In genomic region chr22:21096878-21097277, GRCh38 we compare ENCODE assay signal across 17 cellular contexts. TPM values are rescaled to one million over a fixed set of nuclear protein-coding genes. Genes with fewer than 3 reads are reported as not detected.
DNase-seq lines count a peak whose midpoint lies in the region; ATAC-seq, FAIRE-seq and TF ChIP-seq lines count a peak whose summit lies in the region.
"Not testable (repeated sequence)": the region's sequence is repeated elsewhere in the genome, so short reads cannot be mapped to it uniquely, and the experiment has no call there.
"Had no signal": no experiment of that assay in that cellular context is flagged by ENCODE, and none has a peak within 500 bp of the region (broad histone marks: within the 10 kb centered on the region; RNA-seq: fewer than 3 reads in every experiment).

No MANE protein-coding gene starts in this region.

- H3K36me3 ChIP-seq in HEK293 (ENCODE audit: control insufficient read depth in 2 of 2, insufficient read depth in 1 of 2, low read length in 2 of 2); K562 (ENCODE audit: control insufficient read depth, insufficient read depth, low read length): not testable (repeated sequence)

- POLR2A ChIA-PET in A549 (lab: Yijun Ruan, JAX); WTC11 (lab: Charles Lee); K562 (lab: Yijun Ruan, JAX): not testable (repeated sequence)
- POLR2A ChIA-PET in HEK293 (lab: Yijun Ruan, JAX) = interaction anchor here (0.5 to 0.7 kb wide), 3 partner anchors 11 to 238 kb away, joined by 3 to 4 read pairs (median 4); partner anchors contain the start of gene LZTR1

- WGBS in A549 (ENCODE audit: missing lambda C conversion rate) = 70% methylated on average over 9 of the region's 9 CpGs
- WGBS in K562 (ENCODE audit: insufficient coverage, low coverage, missing lambda C conversion rate) = 11% methylated on average over 9 of the region's 9 CpGs

- not testable (repeated sequence) for H3K4me2 ChIP-seq in A549; K562 (ENCODE audit: insufficient read depth, low read length)

- not testable (repeated sequence) for ATAC-seq in A549, WTC11, K562

- not testable (repeated sequence) for H2AFZ ChIP-seq in K562 (ENCODE audit: low read depth, low read length)

- intact Hi-C loops in K562 (cut with micrococcal nuclease) = not testable (repeated sequence)

- not testable (repeated sequence) for TF ChIP-seq EP300 in A549 (IDR thresholded peaks at IDR 0.05); K562 (IDR thresholded peaks at IDR 0.05; ENCODE audit: low read length)

- H3K9me1 ChIP-seq in K562 (ENCODE audit: control insufficient read depth, insufficient read depth, low read length) = not testable (repeated sequence)

- H3K4me3 Mint-ChIP-seq in WTC11 = not testable (repeated sequence)

- H3K36me3 Mint-ChIP-seq in WTC11 = not testable (repeated sequence)

- not testable (repeated sequence) for TF ChIP-seq RAD21 in A549 (conservative IDR thresholded peaks at IDR 0.05 in 1 of 2, IDR thresholded peaks at IDR 0.05 in 1 of 2); K562 (CRISPR knock-in tag; conservative IDR thresholded peaks at IDR 0.05 in 1 of 2, IDR thresholded peaks at IDR 0.05 in 1 of 2)

- DNase-seq in A549 (ENCODE audit: low read depth in 1 of 2, low spot score in 1 of 2); WTC11 (ENCODE audit: low spot score); K562 (ENCODE audit: extremely low read depth in 1 of 4, low spot score in 3 of 4): not testable (repeated sequence)

- CTCF ChIA-PET in A549 (lab: Yijun Ruan, JAX); HEK293 (lab: Yijun Ruan, JAX); WTC11 (lab: Charles Lee); K562 (lab: Yijun Ruan, JAX; ENCODE audit: low intra/inter-chr PET ratio): not testable (repeated sequence)

- not testable (repeated sequence) for H3K4me3 ChIP-seq in A549; HEK293 (ENCODE audit: low read depth, low read length); K562

- not testable (repeated sequence) for TF ChIP-seq CTCF in A549 (IDR thresholded peaks at IDR 0.05); HEK293 (tag by site-specific recombination; IDR thresholded peaks at IDR 0.05); WTC11 (IDR thresholded peaks at IDR 0.05); K562 (IDR thresholded peaks at IDR 0.05 in 2 of 3, conservative IDR thresholded peaks at IDR 0.05 in 1 of 3; ENCODE audit: insufficient read depth in 2 of 3, low read depth in 1 of 3, low read length in 3 of 3)

- in situ Hi-C loops in K562 (cut with MboI) = loop anchor here (5.0 to 10.0 kb wide), 2 partner anchors 35 to 438 kb away; no protein-coding TSS in a partner anchor

- H3K27ac ChIP-seq in A549; HEK293 (ENCODE audit: extremely low read depth, low read depth, low read length); K562 (ENCODE audit: extremely low read depth, low read depth, low read length): not testable (repeated sequence)

- not testable (repeated sequence) for BruUV-seq in K562 (replicated peaks; lab: Mats Ljungman, UMichigan)

- peaks cover 17% of the 10 kb centered on the region for H3K4me1 ChIP-seq in A549
- not testable (repeated sequence) for H3K4me1 ChIP-seq in HEK293 (ENCODE audit: control insufficient read depth, insufficient read depth, low read length)
- H3K4me1 ChIP-seq in K562 (replicated peaks in 1 of 2; ENCODE audit: control insufficient read depth in 2 of 2, insufficient read depth in 2 of 2, low read length in 2 of 2) = peaks cover 3 to 16% of the 10 kb centered on the region in 2 experiments; a peak in 3 of 5 replicates

- H3K27ac Mint-ChIP-seq in WTC11 = not testable (repeated sequence)

- H3K27me3 Mint-ChIP-seq in WTC11 (ENCODE audit: low read depth) = peaks cover 13% of the 10 kb centered on the region

- peaks cover 11 to 12% of the 10 kb centered on the region in 2 experiments; a peak in 4 of 5 replicates for H3K27me3 ChIP-seq in K562 (ENCODE audit: control insufficient read depth in 2 of 2, insufficient read depth in 2 of 2, low read length in 2 of 2)

- H4K20me1 ChIP-seq in K562 (replicated peaks; ENCODE audit: control insufficient read depth, insufficient read depth, low read length) = not testable (repeated sequence)

- not testable (repeated sequence) for FAIRE-seq in A549 (lab: Jason Lieb, UNC); K562 (lab: Jason Lieb, UNC)

- not testable (repeated sequence) for H3K9me3 ChIP-seq in A549; HEK293 (ENCODE audit: control insufficient read depth, insufficient read depth, low read depth, low read length); K562 (replicated peaks; ENCODE audit: control insufficient read depth, insufficient read depth, low read depth, low read length)

- H3K9me3 Mint-ChIP-seq in WTC11 = not testable (repeated sequence)

- not testable (repeated sequence) for TF ChIP-seq POLR2A in A549 (IDR thresholded peaks at IDR 0.05; ENCODE audit: low read length); K562 (conservative IDR thresholded peaks at IDR 0.05)

- peaks cover 11% of the 10 kb centered on the region for H3K4me1 Mint-ChIP-seq in WTC11

- not testable (repeated sequence) for H3K9ac ChIP-seq in K562 (ENCODE audit: insufficient read depth in 1 of 2, low read depth in 2 of 2, low read length in 2 of 2)

- H3K79me2 ChIP-seq in K562 (ENCODE audit: control insufficient read depth, insufficient read depth, low read length) = not testable (repeated sequence)

TF ChIP-seq in A549, 52 proteins besides CTCF, POLR2A, EP300 and RAD21:
- TF ChIP-seq ZC3H11A (IDR thresholded peaks at IDR 0.05) = 0 out of 2 replicates have a peak, but pooled peaks have one; percentile 16

TF ChIP-seq in WTC11, 78 proteins besides CTCF, POLR2A, EP300 and RAD21:
- TF ChIP-seq HMGA2 (CRISPR knock-in tag; IDR thresholded peaks at IDR 0.05) = peak; percentile 19; the same call in 1 of the 2 replicates
TF ChIP-seq in WTC11: peak in this region for 1; not testable (repeated sequence) for 77.

TF ChIP-seq in K562, 482 proteins besides CTCF, POLR2A, EP300 and RAD21:
- TF ChIP-seq ZBTB26 (CRISPR knock-in tag; IDR thresholded peaks at IDR 0.05) (0 out of 2 replicates have a peak, but pooled peaks have one; percentile 36), MAX (CRISPR knock-in tag; IDR thresholded peaks at IDR 0.05) (peak; percentile 18; the same call in 1 of the 2 replicates)

RNA-seq across cellular contexts. Expression of gene LRRC74B, which starts 51.1 kb away (rescaled TPM):
- polyA plus RNA-seq in A549 (2011; rRNA removed) (0.05 and 0.08 TPM in 2 replicates), A549 (2017; fragmentation: RNase III; extraction: RNeasy Plus Mini Kit Qiagen cat#74134 plus additional on column Dnase treatment) (0.04 to 0.10 TPM (median 0.05 TPM) in 3 replicates), K562 (2011; rRNA removed) (not detected in 2 replicates), K562 (2014; fragmentation: Illumina TruSeq; extraction: Trizol) (not detected in 2 replicates), K562 (2014; fragmentation: Nextera tagmentation; extraction: Ambion mirVana) (not detected), K562 (2014; rRNA removed) (0.04 TPM in 1 of 2 replicates, not detected in the other)
- polyA plus RNA-seq in A549 (2012; cell fraction: cytosol; rRNA removed) = 0.04 TPM in 1 of 2 replicates, not detected in the other
- polyA plus RNA-seq in A549 (2012; cell fraction: nucleus; rRNA removed) = 0.05 and 0.12 TPM in 2 replicates
- polyA minus RNA-seq in A549 (2011; rRNA and poly(A)+ RNA removed) = 0.29 TPM in 1 of 2 replicates, not detected in the other
- total RNA-seq in WTC11 (2021) (not detected in 3 replicates), K562 (2014; rRNA removed) (not detected in 2 replicates), K562 (2014; rRNA removed; fragmentation: Illumina TruSeq; extraction: Trizol) (not detected in 2 replicates), K562 (2015; rRNA removed; fragmentation: Illumina TruSeq; extraction: Trizol) (not detected in 2 replicates), K562 (2021) (not detected in 2 replicates)
- 0.16 and 0.28 TPM in 2 replicates for total RNA-seq in K562 (2011; cell fraction: chromatin; rRNA removed; ENCODE audit: low replicate concordance)
- 0.26 TPM in 1 of 2 replicates, not detected in the other for total RNA-seq in K562 (2011; cell fraction: nucleolus; rRNA removed)
- not detected in 2 replicates for total RNA-seq in K562 (2011; cell fraction: nucleoplasm; rRNA removed)
- 0.01 TPM in 2 replicates for polyA plus RNA-seq in K562 (2011; cell fraction: cytosol; rRNA removed)
- 0.03 and 0.11 TPM in 2 replicates for polyA plus RNA-seq in K562 (2011; cell fraction: nucleus; rRNA removed)
- 0.21 TPM in 1 of 2 replicates, not detected in the other for polyA plus RNA-seq in K562 (2012)
- not detected in 2 replicates for polyA minus RNA-seq in K562 (2011; rRNA and poly(A)+ RNA removed)
- not detected in 2 replicates for polyA minus RNA-seq in K562 (2011; cell fraction: cytosol; rRNA and poly(A)+ RNA removed)
- polyA minus RNA-seq in K562 (2011; cell fraction: nucleus; rRNA and poly(A)+ RNA removed) = not detected in 2 replicates
- total RNA-seq: A172; A673; Caco-2; Calu3; CD4-positive, alpha-beta memory T cell; CD4-positive, alpha-beta T cell; CD8-positive, alpha-beta memory T cell; CD8-positive, alpha-beta T cell; Daoy had no signal
- polyA plus RNA-seq: AG04450; BJ; CD14-positive monocyte; CD4-positive, alpha-beta memory T cell; CD4-positive, CD25-positive, alpha-beta regulatory T cell; CD8-positive, alpha-beta memory T cell had no signal
